ENCODE assay signal across 9 cellular contexts in genomic region chr6:157613011-157613522, GRCh38.
A peak's percentile ranks its signal among the peaks of the same experiment; 100 is the strongest.
DNase-seq lines count a peak whose midpoint lies in the region; ATAC-seq and TF ChIP-seq lines count a peak whose summit lies in the region.
"Had no signal": no experiment of that assay in that cellular context is flagged by ENCODE, and none has a peak within 500 bp of the region (broad histone marks: within the 10 kb centered on the region; RNA-seq: fewer than 3 reads in every experiment).

No MANE protein-coding gene starts in this region.

- peak overlapping the region; percentile 30 to 33 for H3K27ac ChIP-seq in prostate gland
- H3K27ac ChIP-seq: gastroesophageal sphincter had no signal

- H3K4me3 ChIP-seq in prostate gland, result no peak overlapping the region
- H3K4me3 ChIP-seq: gastroesophageal sphincter had no signal

- no peaks in the 10 kb centered on the region for H3K36me3 ChIP-seq in prostate gland
- H3K36me3 ChIP-seq: gastroesophageal sphincter had no signal

- no peaks in the 10 kb centered on the region for H3K9me3 ChIP-seq in prostate gland
- H3K9me3 ChIP-seq: gastroesophageal sphincter had no signal

- intact Hi-C loops in prostate gland (cut with DNase I), result no loop called here

- no peaks in the 10 kb centered on the region for H3K27me3 ChIP-seq in prostate gland (replicated peaks; ENCODE audit: insufficient read depth)
- H3K27me3 ChIP-seq: gastroesophageal sphincter had no signal

- H3K36me3 Mint-ChIP-seq in chondrocyte (ENCODE audit: low read depth), result no peaks in the 10 kb centered on the region
- no peaks in the 10 kb centered on the region for H3K36me3 Mint-ChIP-seq in activated CD8-positive, alpha-beta memory T cell treated with anti-CD3 and anti-CD28 coated beads, Interleukin-2, amount 10 ng/mL, durations not matched to agents 7 days and 5 days

- peak overlapping the region; percentile 42 for H3K27ac Mint-ChIP-seq in chondrocyte (ENCODE audit: unreplicated experiment)
- no peak overlapping the region for H3K27ac Mint-ChIP-seq in activated CD8-positive, alpha-beta memory T cell treated with anti-CD3 and anti-CD28 coated beads, Interleukin-2, amount 10 ng/mL, durations not matched to agents 7 days and 5 days

- TF ChIP-seq CTCF in chondrocyte (IDR thresholded peaks at IDR 0.05), result no peak
- TF ChIP-seq CTCF in prostate gland (IDR thresholded peaks at IDR 0.05), result no peak

- H3K4me3 Mint-ChIP-seq in chondrocyte (ENCODE audit: unreplicated experiment), result no peak overlapping the region
- no peak overlapping the region for H3K4me3 Mint-ChIP-seq in activated CD8-positive, alpha-beta memory T cell treated with anti-CD3 and anti-CD28 coated beads, Interleukin-2, amount 10 ng/mL, durations not matched to agents 7 days and 5 days

- DNase-seq in EH (ENCODE audit: low read depth) (peak; percentile 88), NCI-H69 (lab: John Stamatoyannopoulos, UW) (peak; percentile 30), chondrocyte (ENCODE audit: low spot score) (no peak), prostate gland (ENCODE audit: low spot score) (no peak), SHP77 (lab: John Stamatoyannopoulos, UW) (no peak)
- no peak for DNase-seq in activated CD8-positive, alpha-beta memory T cell treated with anti-CD3 and anti-CD28 coated beads, Interleukin-2, amount 10 ng/mL, durations not matched to agents 7 days and 5 days
- DNase-seq in stimulated activated CD4-positive, alpha-beta T cell treated with anti-CD3 and anti-CD28 coated beads, Interleukin-12 subunit alpha, Interleukin-12 subunit beta, amount 100 ng/mL, for 4 hours, result no peak

- no peak for ATAC-seq in activated CD8-positive, alpha-beta memory T cell treated with anti-CD3 and anti-CD28 coated beads, Interleukin-2, amount 10 ng/mL, durations not matched to agents 7 days and 5 days
- no peak for ATAC-seq in HG03442 (IDR thresholded peaks at IDR 0.05; ENCODE audit: unreplicated experiment)
- ATAC-seq: gastroesophageal sphincter had no signal

- no peaks in the 10 kb centered on the region for H3K9me3 Mint-ChIP-seq in chondrocyte (ENCODE audit: low read depth)
- no peaks in the 10 kb centered on the region for H3K9me3 Mint-ChIP-seq in activated CD8-positive, alpha-beta memory T cell treated with anti-CD3 and anti-CD28 coated beads, Interleukin-2, amount 10 ng/mL, durations not matched to agents 7 days and 5 days (ENCODE audit: low read depth)

- H3K4me1 ChIP-seq in prostate gland (replicated peaks), result no peaks in the 10 kb centered on the region
- H3K4me1 ChIP-seq: gastroesophageal sphincter had no signal

- 82% methylated on average over 7 of the region's 7 CpGs for WGBS in prostate gland

- no peaks in the 10 kb centered on the region for H3K27me3 Mint-ChIP-seq in chondrocyte (ENCODE audit: low read depth)
- H3K27me3 Mint-ChIP-seq in activated CD8-positive, alpha-beta memory T cell treated with anti-CD3 and anti-CD28 coated beads, Interleukin-2, amount 10 ng/mL, durations not matched to agents 7 days and 5 days, result no peaks in the 10 kb centered on the region

- H3K4me1 Mint-ChIP-seq in chondrocyte (ENCODE audit: low read depth), result peaks cover 8% of the 10 kb centered on the region
- peaks cover 7% of the 10 kb centered on the region for H3K4me1 Mint-ChIP-seq in activated CD8-positive, alpha-beta memory T cell treated with anti-CD3 and anti-CD28 coated beads, Interleukin-2, amount 10 ng/mL, durations not matched to agents 7 days and 5 days

- TF ChIP-seq POLR2A in prostate gland (IDR thresholded peaks at IDR 0.05), result no peak

- CTCF ChIA-PET in activated CD8-positive, alpha-beta memory T cell treated with anti-CD3 and anti-CD28 coated beads, Interleukin-2, amount 10 ng/mL, durations not matched to agents 7 days and 5 days (lab: Charles Lee), result interaction anchor here (0.6 to 1.5 kb wide), 3 partner anchors 158 to 298 kb away, joined by 3 to 5 read pairs (median 3); no protein-coding TSS in a partner anchor

Comparison
In these comparisons a context has a peak if more than half of its experiments do, and no peak if none do; other contexts are left out.
1. DNase-seq: peak in EH (single experiment) and NCI-H69 (single experiment); none in chondrocyte (single experiment), prostate gland (single experiment), activated CD8-positive, alpha-beta memory T cell treated with anti-CD3 and anti-CD28 coated beads, Interleukin-2, amount 10 ng/mL, durations not matched to agents 7 days and 5 days (single experiment), SHP77 (0 of 2) and stimulated activated CD4-positive, alpha-beta T cell treated with anti-CD3 and anti-CD28 coated beads, Interleukin-12 subunit alpha, Interleukin-12 subunit beta, amount 100 ng/mL, for 4 hours (single experiment).